ENCODE assay signal across 8 cellular contexts in genomic region chr1:183235503-183235902, GRCh38. TPM values are rescaled to one million over a fixed set of nuclear protein-coding genes. Genes with fewer than 3 reads are reported as not detected.
A peak's percentile ranks its signal among the peaks of the same experiment; 100 is the strongest.
DNase-seq lines count a peak whose midpoint lies in the region; TF ChIP-seq lines count a peak whose summit lies in the region.
"Had no signal": no experiment of that assay in that cellular context is flagged by ENCODE, and none has a peak within 500 bp of the region (broad histone marks: within the 10 kb centered on the region; RNA-seq: fewer than 3 reads in every experiment).

No MANE protein-coding gene starts in this region.

- H3K9me3 ChIP-seq in breast epithelium (no peaks in the 10 kb centered on the region), mesenchymal stem cell (ENCODE audit: control insufficient read depth, low read length) (no peaks in the 10 kb centered on the region)

- peak overlapping the region in 1 of 2 experiments; percentile 44 for H3K14ac ChIP-seq in mesenchymal stem cell (ENCODE audit: low read length in 2 of 2)

- DNase-seq in NCI-H2107 (lab: John Stamatoyannopoulos, UW) (peak; percentile 56), breast epithelium (ENCODE audit: low spot score in 2 of 2) (no peak), mesenchymal stem cell (no peak), type B pancreatic cell (ENCODE audit: extremely low spot score, unreplicated experiment) (no peak), DMS53 treated with DMSO at 0.1 percent for 48 hours (lab: John Stamatoyannopoulos, UW; ENCODE audit: unreplicated experiment) (no peak), Ammon's horn (ENCODE audit: low spot score) (no peak), NCI-H2029 treated with DMSO at 0.1 percent for 48 hours (lab: John Stamatoyannopoulos, UW) (no peak)

- H3K27me3 ChIP-seq in breast epithelium (no peaks in the 10 kb centered on the region), mesenchymal stem cell (ENCODE audit: control insufficient read depth in 1 of 2, insufficient read depth in 1 of 2, low read length in 2 of 2) (no peaks in the 10 kb centered on the region)

- H3K4me1 ChIP-seq in breast epithelium: peaks cover 0 to 6% of the 10 kb centered on the region in 2 donors
- H3K4me1 ChIP-seq in mesenchymal stem cell (ENCODE audit: control insufficient read depth, insufficient read depth, low read depth, low read length): peaks cover 8% of the 10 kb centered on the region

- H2BK15ac ChIP-seq in mesenchymal stem cell (ENCODE audit: low read depth, poor library complexity, severe bottlenecking): no peak overlapping the region

- H3K9me3 Mint-ChIP-seq in type B pancreatic cell: no peaks in the 10 kb centered on the region

- no peaks in the 10 kb centered on the region for H3K79me1 ChIP-seq in mesenchymal stem cell (replicated peaks; ENCODE audit: low read length, poor library complexity, severe bottlenecking)

- H2AK5ac ChIP-seq in mesenchymal stem cell (ENCODE audit: low read length, severe bottlenecking): peak overlapping the region; percentile 94

- H2BK5ac ChIP-seq in mesenchymal stem cell (ENCODE audit: low read depth, low read length, poor library complexity, severe bottlenecking): no peak overlapping the region

- peak overlapping the region; percentile 88 to 90 for H3K27ac ChIP-seq in breast epithelium
- peak overlapping the region; percentile 74 for H3K27ac ChIP-seq in mesenchymal stem cell (ENCODE audit: low read length, poor library complexity, severe bottlenecking)
- H3K27ac ChIP-seq: VCaP had no signal

- peak overlapping the region; percentile 93 for H3K18ac ChIP-seq in mesenchymal stem cell (ENCODE audit: low read depth in 1 of 2, low read length in 2 of 2)

- peak overlapping the region; percentile 77 for H3K27ac Mint-ChIP-seq in type B pancreatic cell

- no peak overlapping the region for H2BK120ac ChIP-seq in mesenchymal stem cell (ENCODE audit: low read depth, low read length)

- H3K23ac ChIP-seq in mesenchymal stem cell (ENCODE audit: low read length in 2 of 2): no peak overlapping the region

- intact Hi-C loops in breast epithelium (cut with DNase I; ENCODE audit: low total_unique reads): no loop called here

- H3K4me2 ChIP-seq in mesenchymal stem cell (ENCODE audit: low read length, poor library complexity, severe bottlenecking): peak overlapping the region; percentile 71

- 83% methylated on average over 14 of the region's 14 CpGs for WGBS in mesenchymal stem cell

- H3K4me3 Mint-ChIP-seq in type B pancreatic cell: peak overlapping the region; percentile 75

- no peak for TF ChIP-seq POLR2A in breast epithelium (IDR thresholded peaks at IDR 0.05)

- H3K4me3 ChIP-seq in breast epithelium: peak overlapping the region in 2 of 3 donors; percentile 37 to 55
- H3K4me3 ChIP-seq in mesenchymal stem cell (ENCODE audit: insufficient read depth in 1 of 2, low read depth in 1 of 2, low read length in 2 of 2): peak overlapping the region in 1 of 2 experiments; percentile 67

- H3K36me3 ChIP-seq in breast epithelium: no peaks in the 10 kb centered on the region
- no peaks in the 10 kb centered on the region for H3K36me3 ChIP-seq in mesenchymal stem cell (ENCODE audit: control insufficient read depth in 1 of 2, insufficient read depth in 2 of 2, low read depth in 1 of 2, low read length in 2 of 2)

- H3K4ac ChIP-seq in mesenchymal stem cell (ENCODE audit: low read depth in 1 of 2, low read length in 2 of 2): peak overlapping the region in 1 of 2 experiments; percentile 77

- H4K91ac ChIP-seq in mesenchymal stem cell (ENCODE audit: low read length): peak overlapping the region; percentile 94

- peak overlapping the region; percentile 90 for H3K9ac ChIP-seq in mesenchymal stem cell (ENCODE audit: low read length)

- peaks cover 3% of the 10 kb centered on the region for H3K36me3 Mint-ChIP-seq in type B pancreatic cell

- no peak overlapping the region for H2AFZ ChIP-seq in mesenchymal stem cell (ENCODE audit: low read depth, low read length)

- no peak for TF ChIP-seq CTCF in breast epithelium (IDR thresholded peaks at IDR 0.05)
- no peak for TF ChIP-seq CTCF in type B pancreatic cell (conservative IDR thresholded peaks at IDR 0.05)

- peaks cover 23% of the 10 kb centered on the region for H3K4me1 Mint-ChIP-seq in type B pancreatic cell (ENCODE audit: unreplicated experiment)

- H4K8ac ChIP-seq in mesenchymal stem cell (ENCODE audit: low read length): peak overlapping the region; percentile 87

- peak overlapping the region; percentile 97 to 100 for H2BK12ac ChIP-seq in mesenchymal stem cell (ENCODE audit: low read length in 2 of 2)

- no peaks in the 10 kb centered on the region for H3K27me3 Mint-ChIP-seq in type B pancreatic cell

RNA-seq across cellular contexts. Expression of gene LAMC2, which starts 49.4 kb away (rescaled TPM):
- 10 to 100 TPM in 2 of 3 donors, 1 to 10 TPM in 1; 3.0 to 20.3 (median 16.4) TPM for total RNA-seq in breast epithelium
- 0.37 TPM for polyA plus RNA-seq in mesenchymal stem cell (2013, experiment 1 of 2)
- 0.38 TPM for polyA plus RNA-seq in mesenchymal stem cell (2013, experiment 2 of 2)
- total RNA-seq in type B pancreatic cell (ENCODE audit: low replicate concordance): 14.8 and 33.5 TPM in 2 replicates
